Comparison of ENCODE assay signal across 11 cellular contexts in the genomic region with DNA sequence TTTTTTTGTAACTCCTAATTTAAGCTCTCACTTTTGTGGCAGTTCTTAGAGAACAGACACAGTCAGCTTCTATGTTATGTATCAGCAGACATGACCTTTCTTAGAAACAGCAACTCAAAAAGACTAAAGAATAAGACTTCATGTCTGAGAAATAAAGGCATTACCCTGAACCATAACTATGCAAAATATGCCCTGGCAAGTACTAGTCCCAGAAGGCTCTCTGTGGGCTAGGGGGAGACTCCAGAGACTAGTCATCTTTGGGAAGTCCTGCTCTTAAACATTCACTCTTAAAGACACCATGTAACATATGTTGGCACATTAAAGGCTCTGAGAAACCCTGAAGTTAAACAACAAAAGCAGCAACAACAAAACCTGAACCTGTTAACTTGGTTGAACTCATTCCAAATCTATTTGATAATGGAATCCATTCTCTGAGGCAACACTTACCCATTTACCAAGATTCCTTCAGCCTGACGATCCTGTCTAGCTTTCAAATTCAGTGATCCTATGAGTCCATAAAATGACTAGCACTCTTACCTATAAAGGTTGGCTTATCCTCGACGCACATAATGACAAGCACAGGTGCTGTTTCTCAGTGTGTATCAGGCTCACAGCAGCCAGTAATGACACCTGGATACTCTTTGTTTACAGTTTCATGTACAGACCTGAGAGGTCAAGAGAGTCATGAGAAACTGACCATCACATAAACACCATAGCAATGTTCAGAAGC.
DNase-seq lines count a peak whose midpoint lies in the region; ATAC-seq, FAIRE-seq and TF ChIP-seq lines count a peak whose summit lies in the region.
"Had no signal": no experiment of that assay in that cellular context is flagged by ENCODE, and none has a peak within 500 bp of the region (broad histone marks: within the 10 kb centered on the region; RNA-seq: fewer than 3 reads in every experiment).

No MANE protein-coding gene starts in this region.

- TF ChIP-seq EP300 in H1 (IDR thresholded peaks at IDR 0.05; ENCODE audit: borderline replicate concordance in 1 of 2, low read depth in 2 of 2, low read length in 2 of 2) (no peak), ovary (IDR thresholded peaks at IDR 0.05) (no peak)

- H3K36me3 ChIP-seq in H1 (ENCODE audit: control insufficient read depth in 2 of 4, insufficient read depth in 4 of 4, low read length in 3 of 4): no peaks in the 10 kb centered on the region
- H3K36me3 ChIP-seq in ovary: no peaks in the 10 kb centered on the region
- H3K36me3 ChIP-seq in BE2C: 0 out of 2 replicates have a peak, but pooled peaks cover under 1% of the 10 kb centered on the region
- H3K36me3 ChIP-seq: left lung had no signal

- H4K5ac ChIP-seq in H1 (ENCODE audit: insufficient read length, low read depth, low read length): no peak overlapping the region

- H3K18ac ChIP-seq in H1 (ENCODE audit: extremely low read depth, low read length): no peak overlapping the region

- H2BK20ac ChIP-seq in H1 (ENCODE audit: low read length): no peak overlapping the region

- H3K79me2 ChIP-seq in H1 (ENCODE audit: control insufficient read depth in 1 of 2, insufficient read depth in 2 of 2, low read length in 2 of 2): 0 out of 4 replicates have a peak, but pooled peaks cover 0 to 2% of the 10 kb centered on the region in 2 experiments

- H3K4me3 ChIP-seq in H1 (ENCODE audit: extremely low read depth in 1 of 4, insufficient read depth in 2 of 4, low read depth in 3 of 4, low read length in 4 of 4) (no peak overlapping the region), ovary (no peak overlapping the region), BE2C (ENCODE audit: low read depth, low read length) (no peak overlapping the region)
- H3K4me3 ChIP-seq: left lung had no signal

- intact Hi-C loops in ovary (cut with DNase I): no loop called here

- peaks cover 0 to 7% (median 4%) of the 10 kb centered on the region in 4 experiments; a peak in 4 of 7 replicates for H3K4me1 ChIP-seq in H1 (replicated peaks in 1 of 4; ENCODE audit: control insufficient read depth in 3 of 4, insufficient read depth in 4 of 4, low read length in 3 of 4)
- peaks cover 10% of the 10 kb centered on the region for H3K4me1 ChIP-seq in ovary (ENCODE audit: insufficient read depth)
- peaks cover 32% of the 10 kb centered on the region for H3K4me1 ChIP-seq in BE2C

- TF ChIP-seq RAD21 in H1 (IDR thresholded peaks at IDR 0.05 in 1 of 2, conservative IDR thresholded peaks at IDR 0.05 in 1 of 2; ENCODE audit: low read depth in 2 of 2, low read length in 2 of 2): no peak

- H4K91ac ChIP-seq in H1 (replicated peaks; ENCODE audit: insufficient read length, low read length): peak overlapping the region; percentile 45

- no peak overlapping the region for H2BK120ac ChIP-seq in H1 (replicated peaks; ENCODE audit: low read depth, low read length)

- no peak overlapping the region for H2BK12ac ChIP-seq in H1 (ENCODE audit: low read depth, low read length)

- no peaks in the 10 kb centered on the region for H3K23me2 ChIP-seq in H1 (ENCODE audit: low read depth, low read length)

- no peak for FAIRE-seq in H1 (lab: Jason Lieb, UNC)

- ATAC-seq in GM18909 (IDR thresholded peaks at IDR 0.05; ENCODE audit: poor library complexity, unreplicated experiment): peak; percentile 54
- ATAC-seq in HG03342 (IDR thresholded peaks at IDR 0.05; ENCODE audit: unreplicated experiment): peak; percentile 42
- ATAC-seq in HG02852 (IDR thresholded peaks at IDR 0.05; ENCODE audit: unreplicated experiment): no peak

- H2AFZ ChIP-seq in H1 (ENCODE audit: low read length): no peak overlapping the region

- CTCF ChIA-PET in H1 (lab: Charles Lee; ENCODE audit: partially characterized antibody): interaction anchor here (1.0 to 1.4 kb wide), 2 partner anchors 9 to 60 kb away, joined by 3 read pairs; no protein-coding TSS in a partner anchor

- H2AK5ac ChIP-seq in H1 (ENCODE audit: low read depth, low read length): no peak overlapping the region

- no peak overlapping the region for H3K4ac ChIP-seq in H1 (replicated peaks; ENCODE audit: insufficient read length, low read depth, low read length)

- H3K9me3 ChIP-seq in H1 (ENCODE audit: insufficient read depth in 2 of 2, low read depth in 1 of 2, low read length in 1 of 2): no peaks in the 10 kb centered on the region
- no peaks in the 10 kb centered on the region for H3K9me3 ChIP-seq in ovary
- H3K9me3 ChIP-seq in BE2C: no peaks in the 10 kb centered on the region
- H3K9me3 ChIP-seq: left lung had no signal

- no peak overlapping the region for H4K8ac ChIP-seq in H1 (ENCODE audit: extremely low read depth, insufficient read depth, low read length)

- H3K27me3 ChIP-seq in H1 (replicated peaks in 1 of 4; ENCODE audit: control insufficient read depth in 3 of 4, extremely low read depth in 1 of 4, insufficient read depth in 3 of 4, low read length in 3 of 4) (no peaks in the 10 kb centered on the region), ovary (no peaks in the 10 kb centered on the region), BE2C (no peaks in the 10 kb centered on the region)
- H3K27me3 ChIP-seq: left lung had no signal

- H2BK5ac ChIP-seq in H1 (ENCODE audit: low read depth, low read length): no peak overlapping the region

- H2BK15ac ChIP-seq in H1 (ENCODE audit: low read length): no peak overlapping the region

- no peak overlapping the region for H3K14ac ChIP-seq in H1 (ENCODE audit: insufficient read length)

- DNase-seq in AG08396 (ENCODE audit: low spot score) (peak; percentile 53), H1 (ENCODE audit: low read depth in 1 of 2, low spot score in 2 of 2) (peak in 1 of 2 experiments; percentile 24), ovary (no peak), BE2C (no peak), NOMO-1 treated with DMSO at 0.1 percent for 48 hours (lab: John Stamatoyannopoulos, UW; ENCODE audit: unreplicated experiment) (no peak)
- DNase-seq: central memory CD4-positive, alpha-beta T cell; DND-41; left lung had no signal

- H3K79me1 ChIP-seq in H1 (ENCODE audit: low read depth, low read length): no peaks in the 10 kb centered on the region

- H3K27ac ChIP-seq in H1 (ENCODE audit: low read depth, low read length) (no peak overlapping the region), ovary (no peak overlapping the region)
- H3K27ac ChIP-seq: left lung had no signal

- TF ChIP-seq POLR2A in H1 (IDR thresholded peaks at IDR 0.05; ENCODE audit: control extremely low read depth in 1 of 2, low read depth in 2 of 2, low read length in 2 of 2) (no peak), ovary (IDR thresholded peaks at IDR 0.05) (no peak)

- WGBS in H1 (ENCODE audit: extremely low coverage in 1 of 2, insufficient coverage in 1 of 2, insufficient read length in 1 of 2, insufficient replicate concordance in 2 of 2, low coverage in 1 of 2, low lambda C conversion rate in 2 of 2, missing lambda C conversion rate in 1 of 2), 2 experiments: 97% methylated on average over 3 of the region's 3 CpGs; no CpG with 5 or more reads in 1 of the 2 experiments
- 85 to 90% (median 87%) methylated on average over 3 of the region's 3 CpGs for WGBS in ovary, 3 donors

- no peaks in the 10 kb centered on the region for H4K20me1 ChIP-seq in H1 (replicated peaks in 1 of 2; ENCODE audit: control insufficient read depth in 1 of 2, insufficient read depth in 2 of 2, low read length in 2 of 2)

- no peak for TF ChIP-seq CTCF in H1 (IDR thresholded peaks at IDR 0.05; ENCODE audit: control extremely low read depth in 1 of 3, insufficient read depth in 1 of 3, low read depth in 1 of 3, low read length in 3 of 3)
- TF ChIP-seq CTCF in ovary (IDR thresholded peaks at IDR 0.05): no peak
- no peak for TF ChIP-seq CTCF in BE2C (IDR thresholded peaks at IDR 0.05; ENCODE audit: low read depth, low read length)

- H3K4me2 ChIP-seq in H1 (ENCODE audit: insufficient read depth in 1 of 2, low read depth in 2 of 2, low read length in 2 of 2): no peak overlapping the region

- H3K9ac ChIP-seq in H1 (replicated peaks in 1 of 4; ENCODE audit: extremely low read depth in 1 of 4, low read depth in 3 of 4, low read length in 3 of 4): no peak overlapping the region

- peak overlapping the region; percentile 42 for H3K56ac ChIP-seq in H1 (replicated peaks; ENCODE audit: insufficient read length, low read depth, low read length)

- H3K23ac ChIP-seq in H1 (ENCODE audit: insufficient read length): no peak overlapping the region

- POLR2A ChIA-PET in H1 (lab: Charles Lee; ENCODE audit: partially characterized antibody): interaction anchor here (0.6 kb wide), 1 partner anchor 42 kb away, joined by 3 read pairs; no protein-coding TSS in a partner anchor

TF ChIP-seq in H1, 55 proteins besides CTCF, POLR2A, EP300 and RAD21:
- no peak for TF ChIP-seq SP2 (IDR thresholded peaks at IDR 0.05; ENCODE audit: low read length)
- no peak for TF ChIP-seq CHD2 (IDR thresholded peaks at IDR 0.05; ENCODE audit: low read length)
- no peak for TF ChIP-seq JUND (IDR thresholded peaks at IDR 0.05; ENCODE audit: low read length)
- TF ChIP-seq HDAC6 (IDR thresholded peaks at IDR 0.05; ENCODE audit: low read depth, low read length): no peak
- no peak for TF ChIP-seq SIX5 (IDR thresholded peaks at IDR 0.05; ENCODE audit: low read depth, low read length)
- no peak for TF ChIP-seq NANOG (IDR thresholded peaks at IDR 0.05; ENCODE audit: insufficient read depth, low read depth, low read length, poor library complexity, severe bottlenecking)
- no peak for TF ChIP-seq MAFK (IDR thresholded peaks at IDR 0.05; ENCODE audit: low read depth, low read length)
- no peak for TF ChIP-seq JUN (IDR thresholded peaks at IDR 0.05; ENCODE audit: low read depth, low read length)
